ENCODE assay signal across 19 cellular contexts in genomic region chr4:7224001-7224400, GRCh38. TPM values are rescaled to one million over a fixed set of nuclear protein-coding genes. Genes with fewer than 3 reads are reported as not detected.
DNase-seq lines count a peak whose midpoint lies in the region; ATAC-seq and TF ChIP-seq lines count a peak whose summit lies in the region.
"Had no signal": no experiment of that assay in that cellular context is flagged by ENCODE, and none has a peak within 500 bp of the region (broad histone marks: within the 10 kb centered on the region; RNA-seq: fewer than 3 reads in every experiment).

No MANE protein-coding gene starts in this region.

- H2AFZ ChIP-seq in PC-9, result no peak overlapping the region

- intact Hi-C loops in PC-9 (cut with micrococcal nuclease; ENCODE audit: unreplicated experiment), result no loop called here

- H3K9me3 ChIP-seq in PC-9 (ENCODE audit: insufficient read depth, low read depth), result no peaks in the 10 kb centered on the region

- no peak for TF ChIP-seq CTCF in PC-9 (conservative IDR thresholded peaks at IDR 0.05)

- POLR2A ChIA-PET in PC-9 (lab: Charles Lee; ENCODE audit: unreplicated experiment), result no interaction called here

- ATAC-seq in GM21576 (IDR thresholded peaks at IDR 0.05; ENCODE audit: unreplicated experiment) (no peak), HG03139 (IDR thresholded peaks at IDR 0.05; ENCODE audit: unreplicated experiment) (no peak)
- ATAC-seq: CD8-positive, alpha-beta T cell; HCT116; HepG2 had no signal

- no peak overlapping the region for H3K4me2 ChIP-seq in PC-9
- H3K4me2 ChIP-seq: BLaER1 treated with 17β-estradiol and CSF1 and Interleukin-3, amounts not matched to agents 10 nM and 100 nM had no signal

- H3K36me3 ChIP-seq in PC-9 (ENCODE audit: low read depth), result no peaks in the 10 kb centered on the region
- H3K36me3 ChIP-seq: BLaER1 treated with 17β-estradiol and CSF1 and Interleukin-3, amounts not matched to agents 10 nM and 100 nM had no signal

- H3K4me3 ChIP-seq in PC-9, result no peak overlapping the region
- H3K4me3 ChIP-seq: BLaER1 treated with 17β-estradiol and CSF1 and Interleukin-3, amounts not matched to agents 10 nM and 100 nM had no signal

- no TSS peak for BruUV-seq in PC-9 (replicated peaks; lab: Mats Ljungman, UMichigan)

- 0 out of 2 replicates have a peak, but pooled peaks cover 5% of the 10 kb centered on the region for H3K4me1 ChIP-seq in PC-9 (replicated peaks; ENCODE audit: insufficient read depth)

- H3F3A ChIP-seq in PC-9 (ENCODE audit: insufficient read depth, low read depth), result peaks cover 7% of the 10 kb centered on the region; the same call in 1 of the 2 replicates

- H3K27ac ChIP-seq in PC-9, result 0 out of 2 replicates have a peak overlapping the region, but pooled peaks have one; percentile 2
- H3K27ac ChIP-seq: BLaER1 treated with 17β-estradiol and CSF1 and Interleukin-3, amounts not matched to agents 10 nM and 100 nM had no signal

- H3K79me2 ChIP-seq in PC-9 (ENCODE audit: low read depth), result no peaks in the 10 kb centered on the region; the same call in 1 of the 2 replicates

- no peaks in the 10 kb centered on the region for H4K20me1 ChIP-seq in PC-9 (ENCODE audit: insufficient read depth)

- H3K27me3 ChIP-seq in PC-9 (ENCODE audit: insufficient read depth, low read depth), result no peaks in the 10 kb centered on the region

- CTCF ChIA-PET in PC-9 (lab: Charles Lee), result interaction anchor here (1.0 kb wide), 1 partner anchor 30 kb away, joined by 4 read pairs; no protein-coding TSS in a partner anchor

- H3K9me2 ChIP-seq in PC-9 (ENCODE audit: insufficient read depth), result no peaks in the 10 kb centered on the region

- peak; percentile 24 to 67 (median 31) for DNase-seq in NCI-H1417 (lab: John Stamatoyannopoulos, UW)
- DNase-seq in NCI-H1417 treated with DMSO at 0.1 percent for 48 hours (lab: John Stamatoyannopoulos, UW), result no peak
- peak; percentile 97 for DNase-seq in NCI-H524 treated with DMSO at 0.1 percent for 48 hours (lab: John Stamatoyannopoulos, UW)
- no peak for DNase-seq in PC-9
- no peak for DNase-seq in islet precursor cell
- DNase-seq: 8988T; Calu3; CD8-positive, alpha-beta T cell; DMS 273 treated with DMSO at 0.1 percent for 48 hours; DMS53; GDM1; GOT3; H7; HFFc6 had no signal

RNA-seq across cellular contexts. Expression of gene SORCS2, which starts 31.7 kb away (rescaled TPM):
- total RNA-seq in PC-9 (2021), result 20.7 and 25.8 TPM in 2 replicates
- total RNA-seq: Calu3; CD8-positive, alpha-beta T cell had no signal

Comparison
In these comparisons a context has a peak if more than half of its experiments do, and no peak if none do; other contexts are left out.
1. DNase-seq: peak in NCI-H1417 (3 of 3) and NCI-H524 treated with DMSO at 0.1 percent for 48 hours (single experiment); none in NCI-H1417 treated with DMSO at 0.1 percent for 48 hours (single experiment), PC-9 (0 of 2) and islet precursor cell (single experiment).